22 cellular contexts compared by ENCODE assay signal in genomic region chr17:68532826-68533225, GRCh38.
"Had no signal": no experiment of that assay in that cellular context is flagged by ENCODE, and none has a peak within 500 bp of the region (broad histone marks: within the 10 kb centered on the region; RNA-seq: fewer than 3 reads in every experiment).

No MANE protein-coding gene starts in this region.

- H3K9ac ChIP-seq: parathyroid adenoma had no signal

- H3K27me3 Mint-ChIP-seq: stimulated activated naive B cell treated with anti-CD40 and anti-IgM and Interleukin-4, amounts not matched to agents 10 μg/mL and 1 μg/mL and 100 μg/mL, for 72 hours; stimulated activated naive CD8-positive, alpha-beta T cell treated with anti-CD3 and anti-CD28 coated beads, Interleukin-15, amount 100 ng/mL, for 72 hours had no signal

- H3K9me3 Mint-ChIP-seq: endodermal cell; mesothelial cell of epicardium; nephron; stimulated activated naive B cell treated with anti-CD40 and anti-IgM and Interleukin-4, amounts not matched to agents 10 μg/mL and 1 μg/mL and 100 μg/mL, for 72 hours; stimulated activated naive CD8-positive, alpha-beta T cell treated with anti-CD3 and anti-CD28 coated beads, Interleukin-15, amount 100 ng/mL, for 72 hours had no signal

- DNase-seq: colonic mucosa; effector CD4-positive, alpha-beta T cell; endodermal cell; erythroblast; glutamatergic neuron; islet precursor cell; occipital lobe; right lobe of liver; spleen; stimulated activated CD4-positive, alpha-beta T cell treated with anti-CD3 and anti-CD28 coated beads, Interleukin-15, amount 100 ng/mL, for 24 hours; stimulated activated CD4-positive, alpha-beta T cell treated with anti-CD3 and anti-CD28 coated beads, Interleukin-1b, Interleukin-23, amount 100 ng/mL, for 48 hours; stimulated activated CD4-positive, alpha-beta T cell treated with anti-CD3 and anti-CD28 coated beads, Interleukin-4, amount 100 ng/mL, for 24 hours; stimulated activated naive B cell treated with anti-CD40 and anti-IgM and Interleukin-4, amounts not matched to agents 10 μg/mL and 1 μg/mL and 100 μg/mL, for 72 hours; stimulated activated naive CD8-positive, alpha-beta T cell treated with anti-CD3 and anti-CD28 coated beads, Interleukin-15, amount 100 ng/mL, for 72 hours; substantia nigra; trophoblast cell had no signal

- H3K4me1 Mint-ChIP-seq: mesothelial cell of epicardium, nephron had no signal

- H3K27ac ChIP-seq: colonic mucosa, gastroesophageal sphincter, parathyroid adenoma, prostate gland, spleen, thoracic aorta had no signal

- H3K27ac Mint-ChIP-seq: endodermal cell; mesothelial cell of epicardium; nephron; stimulated activated naive B cell treated with anti-CD40 and anti-IgM and Interleukin-4, amounts not matched to agents 10 μg/mL and 1 μg/mL and 100 μg/mL, for 72 hours had no signal

- H3K4me3 Mint-ChIP-seq: endodermal cell; mesothelial cell of epicardium; nephron; stimulated activated naive B cell treated with anti-CD40 and anti-IgM and Interleukin-4, amounts not matched to agents 10 μg/mL and 1 μg/mL and 100 μg/mL, for 72 hours; stimulated activated naive CD8-positive, alpha-beta T cell treated with anti-CD3 and anti-CD28 coated beads, Interleukin-15, amount 100 ng/mL, for 72 hours had no signal

- H2AFZ ChIP-seq: parathyroid adenoma had no signal

- H3K4me1 ChIP-seq: colonic mucosa, parathyroid adenoma, prostate gland had no signal

- H3K9me3 ChIP-seq: colonic mucosa, gastroesophageal sphincter, prostate gland, right lobe of liver, spleen, thoracic aorta had no signal

- H3K27me3 ChIP-seq: colonic mucosa, gastroesophageal sphincter, right lobe of liver, spleen had no signal

- H3K4me3 ChIP-seq: colonic mucosa, gastroesophageal sphincter, prostate gland, right lobe of liver, spleen, thoracic aorta had no signal
